ENCODE assay signal across 14 cellular contexts in the genomic region with DNA sequence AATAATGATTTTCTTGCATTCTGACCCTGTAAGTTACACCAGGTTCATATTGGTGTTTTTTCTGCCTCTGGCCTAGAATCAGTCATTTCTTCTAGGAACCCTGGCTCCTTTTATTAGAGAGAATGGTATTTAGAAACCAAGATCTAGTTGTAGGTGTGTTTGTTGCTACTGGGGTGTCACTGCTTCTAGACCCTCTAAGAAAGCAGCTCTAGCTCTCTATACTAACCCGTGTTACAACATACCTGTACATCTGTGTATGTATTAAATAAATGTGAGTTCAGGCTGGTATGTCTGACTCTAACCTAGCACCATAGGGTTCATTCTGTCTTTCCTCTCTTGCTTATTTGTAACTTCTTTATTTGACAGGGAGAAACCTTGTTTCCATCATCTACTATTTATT.
"Had no signal": no experiment of that assay in that cellular context is flagged by ENCODE, and none has a peak within 500 bp of the region (broad histone marks: within the 10 kb centered on the region; RNA-seq: fewer than 3 reads in every experiment).

No MANE protein-coding gene starts in this region.

- H3K4me1 Mint-ChIP-seq: nephron progenitor cell had no signal

- H3K27me3 Mint-ChIP-seq: activated naive CD4-positive, alpha-beta T cell treated with anti-CD3 and anti-CD28 coated beads, Interleukin-2, amount 50 U/mL, for 24 hours; dendritic cell treated with granulocyte-macrophage colony-stimulating factor and Interleukin-4, amounts not matched to agents 40 ng/mL and 50 ng/mL, for 4 days had no signal

- H3K9me3 ChIP-seq: psoas muscle, SK-N-SH had no signal

- H3K27ac Mint-ChIP-seq: dendritic cell treated with granulocyte-macrophage colony-stimulating factor and Interleukin-4, amounts not matched to agents 40 ng/mL and 50 ng/mL, for 4 days; nephron progenitor cell; T-helper 1 cell treated with Interleukin-12 subunit alpha and Interleukin-12 subunit beta and Interleukin-4 antibody, amounts not matched to agents 30 μg/mL and 1 μg/mL, for 36 hours had no signal

- H3K9ac ChIP-seq: SK-N-SH had no signal

- ATAC-seq: activated CD4-positive, CD25-positive, alpha-beta regulatory T cell treated with anti-CD3 and anti-CD28 coated beads, Interleukin-2, amount 50 U/mL, for 24 hours; sciatic nerve had no signal

- H3K27ac ChIP-seq: brain microvascular endothelial cell had no signal

- H3K27me3 ChIP-seq: brain microvascular endothelial cell had no signal

- H3K4me3 Mint-ChIP-seq: activated naive CD4-positive, alpha-beta T cell treated with anti-CD3 and anti-CD28 coated beads, Interleukin-2, amount 50 U/mL, for 24 hours; dendritic cell treated with granulocyte-macrophage colony-stimulating factor and Interleukin-4, amounts not matched to agents 40 ng/mL and 50 ng/mL, for 4 days; nephron progenitor cell; T-helper 1 cell treated with Interleukin-12 subunit alpha and Interleukin-12 subunit beta and Interleukin-4 antibody, amounts not matched to agents 30 μg/mL and 1 μg/mL, for 36 hours had no signal

- H3K4me2 ChIP-seq: SK-N-SH had no signal

- DNase-seq: activated CD4-positive, alpha-beta T cell treated with anti-CD3 and anti-CD28 coated beads, Interleukin-2, amount 50 U/mL, for 48 hours; activated CD8-positive, alpha-beta memory T cell treated with anti-CD3 and anti-CD28 coated beads, Interleukin-2, amount 50 U/mL, for 48 hours; activated effector memory CD4-positive, alpha-beta T cell treated with Interleukin-2 at 50 U/mL for 16 hours; brain microvascular endothelial cell; cerebellar nuclear complex; nephron progenitor cell; psoas muscle; SK-N-SH; stimulated activated naive CD4-positive, alpha-beta T cell treated with Interleukin-2 at 50 U/mL for 16 hours had no signal

- H3K9me3 Mint-ChIP-seq: activated naive CD4-positive, alpha-beta T cell treated with anti-CD3 and anti-CD28 coated beads, Interleukin-2, amount 50 U/mL, for 24 hours; dendritic cell treated with granulocyte-macrophage colony-stimulating factor and Interleukin-4, amounts not matched to agents 40 ng/mL and 50 ng/mL, for 4 days; T-helper 1 cell treated with Interleukin-12 subunit alpha and Interleukin-12 subunit beta and Interleukin-4 antibody, amounts not matched to agents 30 μg/mL and 1 μg/mL, for 36 hours had no signal

- H3K36me3 ChIP-seq: brain microvascular endothelial cell had no signal
